Comparison of ENCODE assay signal across 9 cellular contexts in genomic region chr1:196607940-196608339, GRCh38. TPM values are rescaled to one million over a fixed set of nuclear protein-coding genes. Genes with fewer than 3 reads are reported as not detected.
DNase-seq lines count a peak whose midpoint lies in the region; ATAC-seq and TF ChIP-seq lines count a peak whose summit lies in the region.
"Had no signal": no experiment of that assay in that cellular context is flagged by ENCODE, and none has a peak within 500 bp of the region (broad histone marks: within the 10 kb centered on the region; RNA-seq: fewer than 3 reads in every experiment).

No MANE protein-coding gene starts in this region.

- no peak for ATAC-seq in HG03354 (IDR thresholded peaks at IDR 0.05; ENCODE audit: poor library complexity, severe bottlenecking, unreplicated experiment)

- TF ChIP-seq CTCF in fibroblast of villous mesenchyme (IDR thresholded peaks at IDR 0.05; ENCODE audit: insufficient read depth, low read depth, low read length) (no peak), retinal pigment epithelial cell (conservative IDR thresholded peaks at IDR 0.05; ENCODE audit: low read depth, low read length) (no peak)

- H3K4me3 ChIP-seq in H7 (ENCODE audit: insufficient read depth, low read depth, low read length) (peak overlapping the region; percentile 62), fibroblast of villous mesenchyme (ENCODE audit: low read depth, low read length) (peak overlapping the region; percentile 56), retinal pigment epithelial cell (ENCODE audit: low read length) (peak overlapping the region; percentile 96)

- peaks cover 2% of the 10 kb centered on the region; the same call in 1 of the 2 replicates for H3K36me3 ChIP-seq in H7 (replicated peaks; ENCODE audit: control insufficient read depth, insufficient read depth, low read length)

- DNase-seq in H7, result peak; percentile 12
- peak; percentile 55 for DNase-seq in OCI-M1 (lab: John Stamatoyannopoulos, UW)
- no peak for DNase-seq in fibroblast of villous mesenchyme (ENCODE audit: low read depth)
- no peak for DNase-seq in retinal pigment epithelial cell (ENCODE audit: low read depth)
- no peak for DNase-seq in activated CD4-positive, CD25-positive, alpha-beta regulatory T cell treated with anti-CD3 and anti-CD28 coated beads, Interleukin-2, amount 50 U/mL, for 72 hours
- no peak for DNase-seq in stimulated activated naive CD4-positive, alpha-beta T cell (lab: John Stamatoyannopoulos, UW)
- DNase-seq in NOMO-1 treated with DMSO at 0.1 percent for 48 hours (lab: John Stamatoyannopoulos, UW; ENCODE audit: unreplicated experiment), result no peak

- no peaks in the 10 kb centered on the region for H3K27me3 ChIP-seq in H7 (ENCODE audit: control insufficient read depth, insufficient read depth, low read length)

RNA-seq across cellular contexts. Expression of gene KCNT2, which starts 0.3 kb away (rescaled TPM):
- total RNA-seq in H7 (2014; rRNA removed; shearing (Covaris generic)), result 7.0 and 12.3 TPM in 2 replicates
- total RNA-seq in fibroblast of villous mesenchyme, result 3.2 and 7.3 TPM in 2 replicates
- total RNA-seq: activated T-helper 2 cell treated with anti-CD3 and anti-CD28 coated beads, Interferon-gamma antibody, Interleukin-2, Interleukin-4, amounts not matched to agents 10 μg/mL and 5 μg/mL and 100 μg/mL, durations not matched to agents 14 hours and 24 hours and 36 hours had no signal

RNA-seq across cellular contexts. Expression of gene CFH, which starts 43.9 kb away (rescaled TPM):
- not detected in 2 replicates for total RNA-seq in H7 (2014; rRNA removed; shearing (Covaris generic))
- 28.3 and 99.3 TPM in 2 replicates for total RNA-seq in fibroblast of villous mesenchyme

Comparison
In these comparisons a context has a peak if more than half of its experiments do, and no peak if none do; other contexts are left out.
1. DNase-seq: peak in H7 (single experiment) and OCI-M1 (single experiment); none in fibroblast of villous mesenchyme (single experiment), retinal pigment epithelial cell (single experiment), activated CD4-positive, CD25-positive, alpha-beta regulatory T cell treated with anti-CD3 and anti-CD28 coated beads, Interleukin-2, amount 50 U/mL, for 72 hours (single experiment), stimulated activated naive CD4-positive, alpha-beta T cell (0 of 6) and NOMO-1 treated with DMSO at 0.1 percent for 48 hours (single experiment).
2. RNA of gene CFH, which starts 43.9 kb away (total RNA-seq): 28.3 to 99.3 TPM in fibroblast of villous mesenchyme; not detected in H7; every median in the first group is over 10 times any median in the second.
3. Peak in every context shown above with its lines, with median percentiles within 50 percentile points of each other: H3K4me3 ChIP-seq.